8 cellular contexts compared by ENCODE assay signal in genomic region chr19:19203012-19203856, GRCh38. TPM values are rescaled to one million over a fixed set of nuclear protein-coding genes. Genes with fewer than 3 reads are reported as not detected.
DNase-seq lines count a peak whose midpoint lies in the region; ATAC-seq, FAIRE-seq and TF ChIP-seq lines count a peak whose summit lies in the region.

TSS of gene NR2C2AP (minus strand) at chr19:19203414. CDS start at chr19:19203060, 354 bp downstream.

- peak within 1 kb of the TSS in 1 of 2 donors; percentile 46 for H3K27ac ChIP-seq in kidney (ENCODE audit: low read depth in 2 of 2, low read length in 2 of 2)

- H3K9ac ChIP-seq in kidney (ENCODE audit: low read length in 2 of 2), result peak within 1 kb of the TSS; percentile 57 to 76

- H3K4me1 ChIP-seq in kidney (ENCODE audit: control insufficient read depth in 1 of 2, insufficient read depth in 1 of 2, low read depth in 1 of 2, low read length in 2 of 2), result peaks cover 0 to 8% of the 10 kb centered on the region in 2 donors

- ATAC-seq in GM18867 (IDR thresholded peaks at IDR 0.05; ENCODE audit: unreplicated experiment), result peak; percentile 68
- ATAC-seq in HG03175 (IDR thresholded peaks at IDR 0.05; ENCODE audit: unreplicated experiment), result peak; percentile 82

- intact Hi-C loops in kidney (cut with DNase I), result no loop called here

- no peak for TF ChIP-seq CTCF in kidney (IDR thresholded peaks at IDR 0.05; ENCODE audit: borderline replicate concordance, extremely low read depth, insufficient read depth)

- peaks cover 6% of the 10 kb centered on the region in 2 donors for H3K36me3 ChIP-seq in kidney (ENCODE audit: control insufficient read depth in 1 of 2, insufficient read depth in 2 of 2, low read length in 2 of 2)

- DNase-seq in A172 (ENCODE audit: low spot score), result peak; percentile 85
- DNase-seq in NCI-H524 (lab: John Stamatoyannopoulos, UW), result peak; percentile 80 to 90
- peak; percentile 91 to 94 for DNase-seq in activated CD4-positive, alpha-beta T cell treated with anti-CD3 and anti-CD28 coated beads for 24 hours (ENCODE audit: low read depth in 2 of 2)
- peak; percentile 96 for DNase-seq in cerebellum (ENCODE audit: low spot score)
- DNase-seq in kidney, result peak; percentile 97
- peak; percentile 83 to 90 for DNase-seq in stimulated activated CD4-positive, alpha-beta T cell treated with anti-CD3 and anti-CD28 coated beads, Interleukin-15, amount 100 ng/mL, for 1 hour (ENCODE audit: low read depth in 1 of 2, low spot score in 1 of 2)

- FAIRE-seq in kidney (lab: Jason Lieb, UNC), result peak; percentile 60

- no peaks in the 10 kb centered on the region for H3K9me3 ChIP-seq in kidney (ENCODE audit: control insufficient read depth in 1 of 2, low read length in 2 of 2)

- peak within 1 kb of the TSS; percentile 72 to 82 for H3K4me3 ChIP-seq in kidney (ENCODE audit: low read length in 2 of 2)

RNA-seq across cellular contexts. Expression of gene NR2C2AP, which starts in this region (rescaled TPM):
- 30.3 and 30.6 TPM in 2 replicates for total RNA-seq in A172 (2014; rRNA removed; shearing (Covaris generic))
- total RNA-seq in cerebellum (5.4 TPM), kidney (15.5 TPM)
- polyA plus RNA-seq in kidney (ENCODE audit: insufficient read depth, low read depth, low replicate concordance), result 13.5 TPM
